ENCODE assay signal across 8 cellular contexts in the genomic region with DNA sequence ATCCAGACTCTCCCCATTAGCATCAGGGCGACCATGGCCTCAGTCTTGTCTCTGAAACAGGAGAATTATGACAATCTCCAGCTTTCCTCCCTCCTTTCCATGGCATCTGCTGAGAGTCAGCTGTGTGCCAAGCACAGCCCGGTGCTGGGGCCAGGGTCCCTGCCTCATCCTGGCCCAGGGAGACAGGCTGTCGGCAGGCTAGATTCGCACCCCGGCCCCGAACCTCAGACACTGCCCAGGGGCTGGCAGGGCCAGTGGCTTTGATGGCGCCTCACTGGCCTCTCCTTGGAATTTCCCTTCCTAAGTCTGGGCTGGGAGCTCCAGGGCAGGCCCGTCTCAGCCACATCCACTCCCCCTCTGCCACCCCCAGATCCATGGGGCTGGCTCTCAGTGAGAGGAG. TPM values are rescaled to one million over a fixed set of nuclear protein-coding genes. Genes with fewer than 3 reads are reported as not detected.
"Had no signal": no experiment of that assay in that cellular context is flagged by ENCODE, and none has a peak within 500 bp of the region (broad histone marks: within the 10 kb centered on the region; RNA-seq: fewer than 3 reads in every experiment).

No MANE protein-coding gene starts in this region.

- FAIRE-seq: H54, HTR-8/SVneo had no signal

- H3K27ac ChIP-seq: GM23248 had no signal

- DNase-seq: GM23248, GOT3, H9, HCEC 1CT, IMR-90 had no signal

- H3K9ac ChIP-seq: GM23248 had no signal

- H2AFZ ChIP-seq: GM23248 had no signal

- H3K4me3 ChIP-seq: GM23248 had no signal

- H3K4me3 Mint-ChIP-seq: H9 had no signal

RNA-seq across cellular contexts. Expression of a gene that starts 15.6 kb away (rescaled TPM):
- total RNA-seq: GM23248, HT-29, IMR-90 had no signal
- polyA plus RNA-seq: GM23248, IMR-90 had no signal

RNA-seq across cellular contexts. Expression of a gene that starts 42.6 kb away (rescaled TPM):
- total RNA-seq: GM23248, H9, HT-29, IMR-90 had no signal
- polyA plus RNA-seq: GM23248, IMR-90 had no signal

RNA-seq across cellular contexts. Expression of a gene that starts 59.1 kb away (rescaled TPM):
- total RNA-seq: IMR-90 had no signal
- polyA plus RNA-seq: GM23248, IMR-90 had no signal
